ENCODE assay signal across 1 cellular context in genomic region chr6:152874846-152875568, GRCh38.
TF ChIP-seq lines count a peak whose summit lies in the region.

No MANE protein-coding gene starts in this region.

TF ChIP-seq in GM12878, 131 proteins besides CTCF, POLR2A, EP300 and RAD21 (continued from another document):
- no peak for TF ChIP-seq SKIL (IDR thresholded peaks at IDR 0.05; ENCODE audit: low read depth, poor library complexity, severe bottlenecking)
- no peak for TF ChIP-seq PKNOX1 (IDR thresholded peaks at IDR 0.05)
- TF ChIP-seq HDAC6 (IDR thresholded peaks at IDR 0.05; ENCODE audit: unreplicated experiment) = no peak
- no peak for TF ChIP-seq RCOR1 (conservative IDR thresholded peaks at IDR 0.05; ENCODE audit: low read depth, low read length)
- TF ChIP-seq TCF12 (IDR thresholded peaks at IDR 0.05; ENCODE audit: low read depth, low read length) = no peak
